Comparison of ENCODE assay signal across 24 cellular contexts in genomic region chr11:117849781-117850414, GRCh38. TPM values are rescaled to one million over a fixed set of nuclear protein-coding genes. Genes with fewer than 3 reads are reported as not detected.
DNase-seq lines count a peak whose midpoint lies in the region; ATAC-seq and TF ChIP-seq lines count a peak whose summit lies in the region.
"Had no signal": no experiment of that assay in that cellular context is flagged by ENCODE, and none has a peak within 500 bp of the region (broad histone marks: within the 10 kb centered on the region; RNA-seq: fewer than 3 reads in every experiment).

No MANE protein-coding gene starts in this region.

- no peak for TF ChIP-seq POLR2A in erythroblast (IDR thresholded peaks at IDR 0.05; ENCODE audit: low read length)

- H3K4me3 ChIP-seq in coronary artery: no peak overlapping the region
- H3K4me3 ChIP-seq: GM12878 had no signal

- H3K27ac Mint-ChIP-seq in natural killer cell: peak overlapping the region in 1 of 2 donors; percentile 32
- H3K27ac Mint-ChIP-seq in stimulated activated effector memory CD8-positive, alpha-beta T cell treated with anti-CD3 and anti-CD28 coated beads, Interleukin-12 subunit alpha, Interleukin-12 subunit beta, amount 100 ng/mL, for 72 hours: peak overlapping the region; percentile 3
- H3K27ac Mint-ChIP-seq: CD4-positive, alpha-beta T cell; HFFc6 had no signal

- H3K4me1 Mint-ChIP-seq in natural killer cell: peaks cover 10 to 11% of the 10 kb centered on the region in 2 donors
- peaks cover 11% of the 10 kb centered on the region for H3K4me1 Mint-ChIP-seq in stimulated activated effector memory CD8-positive, alpha-beta T cell treated with anti-CD3 and anti-CD28 coated beads, Interleukin-12 subunit alpha, Interleukin-12 subunit beta, amount 100 ng/mL, for 72 hours

- intact Hi-C loops in natural killer cell (cut with micrococcal nuclease): no loop called here

- peak overlapping the region; percentile 0 for H3K4me3 Mint-ChIP-seq in natural killer cell
- no peak overlapping the region for H3K4me3 Mint-ChIP-seq in stimulated activated effector memory CD8-positive, alpha-beta T cell treated with anti-CD3 and anti-CD28 coated beads, Interleukin-12 subunit alpha, Interleukin-12 subunit beta, amount 100 ng/mL, for 72 hours
- H3K4me3 Mint-ChIP-seq: CD4-positive, alpha-beta T cell; HFFc6 had no signal

- no peak overlapping the region for H3K27ac ChIP-seq in coronary artery

- peak; percentile 71 to 98 (median 85) for ATAC-seq in natural killer cell
- ATAC-seq in stimulated activated effector memory CD8-positive, alpha-beta T cell treated with anti-CD3 and anti-CD28 coated beads, Interleukin-12 subunit alpha, Interleukin-12 subunit beta, amount 100 ng/mL, for 72 hours: peak; percentile 76
- ATAC-seq: GM12878 had no signal

- no peak for TF ChIP-seq CTCF in coronary artery (IDR thresholded peaks at IDR 0.05)
- no peak for TF ChIP-seq CTCF in natural killer cell (IDR thresholded peaks at IDR 0.05)

- H3K9me3 Mint-ChIP-seq in natural killer cell: no peaks in the 10 kb centered on the region
- peaks cover 5% of the 10 kb centered on the region for H3K9me3 Mint-ChIP-seq in stimulated activated effector memory CD8-positive, alpha-beta T cell treated with anti-CD3 and anti-CD28 coated beads, Interleukin-12 subunit alpha, Interleukin-12 subunit beta, amount 100 ng/mL, for 72 hours

- peaks cover 7% of the 10 kb centered on the region for H3K36me3 Mint-ChIP-seq in natural killer cell
- no peaks in the 10 kb centered on the region for H3K36me3 Mint-ChIP-seq in stimulated activated effector memory CD8-positive, alpha-beta T cell treated with anti-CD3 and anti-CD28 coated beads, Interleukin-12 subunit alpha, Interleukin-12 subunit beta, amount 100 ng/mL, for 72 hours

- H3K27me3 Mint-ChIP-seq in natural killer cell (ENCODE audit: low read depth in 2 of 2): peaks cover 20 to 28% of the 10 kb centered on the region in 2 donors

- peak; percentile 48 for DNase-seq in activated CD8-positive, alpha-beta memory T cell treated with anti-CD3 and anti-CD28 coated beads for 24 hours
- no peak for DNase-seq in activated CD8-positive, alpha-beta memory T cell treated with anti-CD3 and anti-CD28 coated beads, Interleukin-2, amount 50 U/mL, for 4 hours
- peak; percentile 52 for DNase-seq in coronary artery (ENCODE audit: low spot score)
- no peak for DNase-seq in natural killer cell
- DNase-seq in stimulated activated effector memory CD8-positive, alpha-beta T cell treated with anti-CD3 and anti-CD28 coated beads, Interleukin-12 subunit alpha, Interleukin-12 subunit beta, amount 100 ng/mL, for 72 hours (ENCODE audit: low spot score in 2 of 2): no peak
- DNase-seq in globus pallidus (ENCODE audit: low spot score): no peak
- no peak for DNase-seq in erythroblast (lab: John Stamatoyannopoulos, UW)
- no peak for DNase-seq in A172 (ENCODE audit: low spot score)
- DNase-seq: 8988T; BE2C; CD4-positive, alpha-beta T cell; DMS153; GOT3; HFFc6; NCI-H1417 treated with DMSO at 0.1 percent for 48 hours; NCI-H187 treated with DMSO at 0.1 percent for 48 hours; NCI-H2227 treated with DMSO at 0.1 percent for 48 hours; NCI-H524; NCI-H82; SHP77 treated with DMSO at 0.1 percent for 48 hours had no signal

RNA-seq across cellular contexts. Expression of gene FXYD2, which starts 25.4 kb away (rescaled TPM):
- under 1 TPM in 2 of 3 donors, not detected in 1; 0.75 to 0.78 TPM for total RNA-seq in natural killer cell
- total RNA-seq in A172 (2014; rRNA removed; shearing (Covaris generic)): not detected in 2 replicates
- total RNA-seq: MCF 10A, RPMI7951 had no signal

RNA-seq across cellular contexts. Expression of gene FXYD6, which starts 26.6 kb away (rescaled TPM):
- total RNA-seq in natural killer cell: under 1 TPM in 2 of 3 donors, not detected in 1; 0.20 to 0.90 TPM
- 2.1 and 2.9 TPM in 2 replicates for total RNA-seq in A172 (2014; rRNA removed; shearing (Covaris generic))
- total RNA-seq: CD4-positive, alpha-beta T cell; HFFc6; HT-29; MCF 10A had no signal

RNA-seq across cellular contexts. Expression of gene DSCAML1, which starts 52.9 kb away (rescaled TPM):
- total RNA-seq in natural killer cell: under 1 TPM in 1 of 3 donors, not detected in 2; 0.66 TPM
- not detected in 2 replicates for total RNA-seq in A172 (2014; rRNA removed; shearing (Covaris generic))
- total RNA-seq: HFFc6, HT-29, MCF 10A, RPMI7951 had no signal

Comparison
In these comparisons a context has a peak if more than half of its experiments do, and no peak if none do; other contexts are left out.
1. DNase-seq: peak in activated CD8-positive, alpha-beta memory T cell treated with anti-CD3 and anti-CD28 coated beads for 24 hours (single experiment) and coronary artery (single experiment); none in activated CD8-positive, alpha-beta memory T cell treated with anti-CD3 and anti-CD28 coated beads, Interleukin-2, amount 50 U/mL, for 4 hours (single experiment), natural killer cell (single experiment), stimulated activated effector memory CD8-positive, alpha-beta T cell treated with anti-CD3 and anti-CD28 coated beads, Interleukin-12 subunit alpha, Interleukin-12 subunit beta, amount 100 ng/mL, for 72 hours (0 of 2), globus pallidus (single experiment), erythroblast (0 of 2) and A172 (single experiment).